1 cellular context compared by ENCODE assay signal in genomic region chr19:33066543-33066942, GRCh38.
A peak's percentile ranks its signal among the peaks of the same experiment; 100 is the strongest.
TF ChIP-seq lines count a peak whose summit lies in the region.

No MANE protein-coding gene starts in this region.

TF ChIP-seq in HepG2, 621 proteins besides CTCF, POLR2A, EP300 and RAD21:
- no peak for TF ChIP-seq CREB3 (CRISPR knock-in tag; IDR thresholded peaks at IDR 0.05)
- peak; percentile 75 for TF ChIP-seq RBAK (CRISPR knock-in tag; IDR thresholded peaks at IDR 0.05)
- 0 out of 2 replicates have a peak, but pooled peaks have one; percentile 45 for TF ChIP-seq HNRNPL (IDR thresholded peaks at IDR 0.05; ENCODE audit: low read depth, low read length)
- TF ChIP-seq ZBTB38 (CRISPR knock-in tag; IDR thresholded peaks at IDR 0.05), result peak; percentile 65
- TF ChIP-seq FOXO1 (CRISPR knock-in tag; IDR thresholded peaks at IDR 0.05), result no peak
- no peak for TF ChIP-seq ATF7-NPFF (CRISPR knock-in tag; IDR thresholded peaks at IDR 0.05; ENCODE audit: low read depth)
- no peak for TF ChIP-seq HMG20A (CRISPR knock-in tag; IDR thresholded peaks at IDR 0.05; ENCODE audit: borderline replicate concordance)
- 0 out of 2 replicates have a peak, but pooled peaks have one; percentile 19 for TF ChIP-seq ZNF687 (CRISPR knock-in tag; IDR thresholded peaks at IDR 0.05)
- TF ChIP-seq ZNF432 (CRISPR knock-in tag; IDR thresholded peaks at IDR 0.05; ENCODE audit: borderline replicate concordance), result no peak
- no peak for TF ChIP-seq ZNF644 (CRISPR knock-in tag; IDR thresholded peaks at IDR 0.05; ENCODE audit: low read depth)
- TF ChIP-seq ZBTB33 (CRISPR knock-in tag; IDR thresholded peaks at IDR 0.05), result peak; percentile 23; the same call in 1 of the 2 replicates
